17 cellular contexts compared by ENCODE assay signal in genomic region chr17:72651988-72652387, GRCh38.
DNase-seq lines count a peak whose midpoint lies in the region; TF ChIP-seq lines count a peak whose summit lies in the region.
"Had no signal": no experiment of that assay in that cellular context is flagged by ENCODE, and none has a peak within 500 bp of the region (broad histone marks: within the 10 kb centered on the region; RNA-seq: fewer than 3 reads in every experiment).

No MANE protein-coding gene starts in this region.

- H3K9me2 ChIP-seq in OCI-LY7 (ENCODE audit: insufficient read depth, low read length) = no peaks in the 10 kb centered on the region

- peak overlapping the region; percentile 22 for H3K27ac Mint-ChIP-seq in progenitor cell of endocrine pancreas
- H3K27ac Mint-ChIP-seq: B cell, GM23338, H9 had no signal

- CTCF ChIA-PET in OCI-LY7 (lab: Charles Lee; ENCODE audit: unreplicated experiment) = no interaction called here

- H3K4me3 ChIP-seq in BLaER1 (no peak overlapping the region), OCI-LY7 (ENCODE audit: low read depth, low read length, poor library complexity, severe bottlenecking) (no peak overlapping the region), epithelial cell of proximal tubule (ENCODE audit: low read depth, low read length) (no peak overlapping the region), tibial artery (no peak overlapping the region), SJCRH30 (no peak overlapping the region)
- H3K4me3 ChIP-seq: GM23338 had no signal

- no peaks in the 10 kb centered on the region for H3K27me3 Mint-ChIP-seq in progenitor cell of endocrine pancreas
- H3K27me3 Mint-ChIP-seq: B cell; CD4-positive, alpha-beta memory T cell had no signal

- H4K20me1 ChIP-seq in BLaER1 (no peaks in the 10 kb centered on the region), OCI-LY7 (ENCODE audit: insufficient read depth, low read length) (no peaks in the 10 kb centered on the region)

- H3K27ac ChIP-seq in BLaER1 (no peak overlapping the region), OCI-LY7 (ENCODE audit: low read depth, low read length, poor library complexity, severe bottlenecking) (no peak overlapping the region), tibial artery (no peak overlapping the region), SJCRH30 (no peak overlapping the region)

- H3K4me1 ChIP-seq in BLaER1 (peaks cover 24% of the 10 kb centered on the region), OCI-LY7 (ENCODE audit: insufficient read depth, low read length, poor library complexity, severe bottlenecking) (no peaks in the 10 kb centered on the region), tibial artery (no peaks in the 10 kb centered on the region), SJCRH30 (no peaks in the 10 kb centered on the region)

- peaks cover 6% of the 10 kb centered on the region for H3K4me1 Mint-ChIP-seq in progenitor cell of endocrine pancreas (ENCODE audit: low read depth)
- H3K4me1 Mint-ChIP-seq: B cell; CD4-positive, alpha-beta memory T cell had no signal

- no peaks in the 10 kb centered on the region for H3K9me3 Mint-ChIP-seq in progenitor cell of endocrine pancreas (ENCODE audit: low read depth)
- H3K9me3 Mint-ChIP-seq: CD4-positive, alpha-beta memory T cell; GM23338; H9 had no signal

- no peak overlapping the region for H2AFZ ChIP-seq in OCI-LY7 (ENCODE audit: low read length)
- H2AFZ ChIP-seq: GM23338 had no signal

- no peaks in the 10 kb centered on the region for H3K79me2 ChIP-seq in OCI-LY7 (ENCODE audit: insufficient read depth, low read depth, low read length)

- H3K36me3 Mint-ChIP-seq in progenitor cell of endocrine pancreas (ENCODE audit: insufficient read depth) = no peaks in the 10 kb centered on the region

- H3K36me3 ChIP-seq in BLaER1 (peaks cover 18% of the 10 kb centered on the region), OCI-LY7 (ENCODE audit: insufficient read depth, low read length) (no peaks in the 10 kb centered on the region), tibial artery (peaks cover 10 to 21% (median 14%) of the 10 kb centered on the region in 3 donors), SJCRH30 (no peaks in the 10 kb centered on the region)

- H3K4me3 Mint-ChIP-seq in progenitor cell of endocrine pancreas (ENCODE audit: low read depth) = no peak overlapping the region
- H3K4me3 Mint-ChIP-seq: B cell; CD4-positive, alpha-beta memory T cell; GM23338; H9 had no signal

- H3K9me3 ChIP-seq in BLaER1 (no peaks in the 10 kb centered on the region), OCI-LY7 (ENCODE audit: low read length) (no peaks in the 10 kb centered on the region), tibial artery (no peaks in the 10 kb centered on the region), SJCRH30 (replicated peaks) (no peaks in the 10 kb centered on the region)

- no peak for TF ChIP-seq CTCF in OCI-LY7 (conservative IDR thresholded peaks at IDR 0.05; ENCODE audit: low read length)
- peak; percentile 26 for TF ChIP-seq CTCF in epithelial cell of proximal tubule (conservative IDR thresholded peaks at IDR 0.05; ENCODE audit: low read depth, low read length)
- TF ChIP-seq CTCF in progenitor cell of endocrine pancreas (IDR thresholded peaks at IDR 0.05; ENCODE audit: unreplicated experiment) = no peak
- TF ChIP-seq CTCF in tibial artery (IDR thresholded peaks at IDR 0.05) = no peak

- peak overlapping the region; percentile 21 for H3K4me2 ChIP-seq in BLaER1
- no peak overlapping the region for H3K4me2 ChIP-seq in OCI-LY7 (ENCODE audit: low read length)
- H3K4me2 ChIP-seq: GM23338 had no signal

- no TSS peak for BruUV-seq in OCI-LY7 (replicated peaks; lab: Mats Ljungman, UMichigan)

- intact Hi-C loops in OCI-LY7 (cut with micrococcal nuclease; ENCODE audit: unreplicated experiment) (no loop called here), tibial artery (cut with DNase I; ENCODE audit: low total_unique reads) (no loop called here)

- H3K9ac ChIP-seq in BLaER1 = no peak overlapping the region

- H3K27me3 ChIP-seq in BLaER1 (no peaks in the 10 kb centered on the region), tibial artery (no peaks in the 10 kb centered on the region), SJCRH30 (peaks cover 14% of the 10 kb centered on the region)

- POLR2A ChIA-PET in OCI-LY7 (lab: Charles Lee) = interaction anchor here (1.2 kb wide), 1 partner anchor 9 kb away, joined by 3 read pairs; no protein-coding TSS in a partner anchor

- DNase-seq in OCI-LY7 (ENCODE audit: low spot score) = peak; percentile 19
- no peak for DNase-seq in epithelial cell of proximal tubule (ENCODE audit: low read depth)
- no peak for DNase-seq in progenitor cell of endocrine pancreas (ENCODE audit: low spot score, unreplicated experiment)
- DNase-seq in tibial artery = no peak
- DNase-seq in GDM1 (lab: John Stamatoyannopoulos, UW) = no peak
- DNase-seq in SJCRH30 = no peak
- no peak for DNase-seq in activated CD4-positive, alpha-beta T cell treated with anti-CD3 and anti-CD28 coated beads, Interleukin-2, amount 50 U/mL, for 1 hour
- DNase-seq: C1 segment of cervical spinal cord; Calu3; CD4-positive, alpha-beta memory T cell; COR-L47; DMS53; DMS79 treated with DMSO at 0.1 percent for 48 hours; H9 had no signal
